Comparison of ENCODE assay signal across 23 cellular contexts in the genomic region with DNA sequence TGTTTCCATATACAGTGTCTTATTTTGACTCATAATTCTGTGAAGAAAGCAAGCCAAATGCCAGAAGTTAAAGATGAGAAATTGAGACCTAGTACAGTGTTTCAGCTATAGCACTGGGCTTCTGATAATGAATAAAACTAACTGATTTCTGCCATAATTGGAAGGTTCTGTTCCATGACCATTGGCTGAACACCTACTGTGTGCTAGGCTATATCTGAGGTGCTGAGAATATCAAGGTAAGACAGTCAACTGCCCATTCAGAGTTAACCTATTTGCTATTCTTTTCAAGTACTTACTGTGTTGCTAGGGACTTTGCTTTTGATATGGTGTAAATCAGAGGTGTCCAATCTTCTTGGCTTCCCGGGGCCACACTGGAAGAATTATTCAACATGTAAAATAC.
DNase-seq lines count a peak whose midpoint lies in the region; ATAC-seq, FAIRE-seq and TF ChIP-seq lines count a peak whose summit lies in the region.
"Had no signal": no experiment of that assay in that cellular context is flagged by ENCODE, and none has a peak within 500 bp of the region (broad histone marks: within the 10 kb centered on the region; RNA-seq: fewer than 3 reads in every experiment).

No MANE protein-coding gene starts in this region.

- no peaks in the 10 kb centered on the region for H3K27me3 ChIP-seq in K562 (ENCODE audit: control insufficient read depth in 2 of 2, insufficient read depth in 2 of 2, low read length in 2 of 2)
- H3K27me3 ChIP-seq: BLaER1 had no signal

- H3K27ac Mint-ChIP-seq in activated CD4-positive, alpha-beta T cell treated with anti-CD3 and anti-CD28 coated beads, Interleukin-2, amount 10 ng/mL, durations not matched to agents 24 days and 14 days, result peak overlapping the region; percentile 53
- H3K27ac Mint-ChIP-seq in activated CD4-positive, alpha-beta T cell treated with anti-CD3 and anti-CD28 coated beads for 36 hours, result no peak overlapping the region
- peak overlapping the region; percentile 3 for H3K27ac Mint-ChIP-seq in activated T-cell treated with anti-CD3 and anti-CD28 coated beads, Interleukin-2, amount 50 U/mL, for 72 hours
- peak overlapping the region; percentile 61 for H3K27ac Mint-ChIP-seq in nephron progenitor cell
- H3K27ac Mint-ChIP-seq: B cell; CD4-positive, CD25-positive, alpha-beta regulatory T cell; CD8-positive, alpha-beta T cell had no signal

- H3K4me1 Mint-ChIP-seq in activated CD4-positive, alpha-beta T cell treated with anti-CD3 and anti-CD28 coated beads, Interleukin-2, amount 10 ng/mL, durations not matched to agents 24 days and 14 days, result peaks cover 2% of the 10 kb centered on the region
- no peaks in the 10 kb centered on the region for H3K4me1 Mint-ChIP-seq in activated CD4-positive, alpha-beta T cell treated with anti-CD3 and anti-CD28 coated beads for 36 hours
- no peaks in the 10 kb centered on the region for H3K4me1 Mint-ChIP-seq in activated T-cell treated with anti-CD3 and anti-CD28 coated beads, Interleukin-2, amount 50 U/mL, for 72 hours (ENCODE audit: low read depth)
- peaks cover 13% of the 10 kb centered on the region for H3K4me1 Mint-ChIP-seq in nephron progenitor cell
- H3K4me1 Mint-ChIP-seq: B cell had no signal

- no peak overlapping the region for H3K4me3 ChIP-seq in K562
- H3K4me3 ChIP-seq: BLaER1, GM23248 had no signal

- BruUV-seq in K562 (replicated peaks; lab: Mats Ljungman, UMichigan), result no TSS peak

- DNase-seq in activated CD4-positive, alpha-beta T cell treated with anti-CD3 and anti-CD28 coated beads, Interleukin-2, amount 10 ng/mL, durations not matched to agents 24 days and 14 days, result no peak
- no peak for DNase-seq in activated CD4-positive, alpha-beta T cell treated with anti-CD3 and anti-CD28 coated beads for 36 hours
- DNase-seq in activated T-cell treated with anti-CD3 and anti-CD28 coated beads, Interleukin-2, amount 50 U/mL, for 72 hours, result no peak
- DNase-seq in activated T-cell treated with anti-CD3 and anti-CD28 coated beads, Interleukin-2, amount 50 U/mL, for 1 hour, result no peak
- no peak for DNase-seq in K562 (ENCODE audit: extremely low read depth in 1 of 4, low spot score in 3 of 4)
- no peak for DNase-seq in nephron progenitor cell
- DNase-seq: Caco-2; CD4-positive, CD25-positive, alpha-beta regulatory T cell; CD8-positive, alpha-beta T cell; DMS153; DND-41; GM23248; H7; HCEC 1CT had no signal

- CTCF ChIA-PET in activated CD4-positive, alpha-beta T cell treated with anti-CD3 and anti-CD28 coated beads for 36 hours (lab: Charles Lee), result interaction anchor here (0.6 to 0.9 kb wide), 2 partner anchors 13 to 165 kb away, joined by 3 read pairs; no protein-coding TSS in a partner anchor
- CTCF ChIA-PET in K562 (lab: Yijun Ruan, JAX; ENCODE audit: low intra/inter-chr PET ratio), result no interaction called here

- no peaks in the 10 kb centered on the region for H3K4me1 ChIP-seq in K562 (replicated peaks in 1 of 2; ENCODE audit: control insufficient read depth in 2 of 2, insufficient read depth in 2 of 2, low read length in 2 of 2)
- H3K4me1 ChIP-seq: BLaER1, Caco-2 had no signal

- no peak for ATAC-seq in activated CD4-positive, alpha-beta T cell treated with anti-CD3 and anti-CD28 coated beads for 36 hours
- no peak for ATAC-seq in activated T-cell treated with anti-CD3 and anti-CD28 coated beads, Interleukin-2, amount 50 U/mL, for 72 hours (replicated peaks in 1 of 2)
- ATAC-seq in K562 (no peak), HG02763 (IDR thresholded peaks at IDR 0.05; ENCODE audit: unreplicated experiment) (no peak)
- ATAC-seq: CD8-positive, alpha-beta T cell had no signal

- in situ Hi-C loops in K562 (cut with MboI), result no loop called here

- no peak for FAIRE-seq in K562 (lab: Jason Lieb, UNC)
- FAIRE-seq: A204.1, G401.6, GM12892, H1 had no signal

- POLR2A ChIA-PET in activated CD4-positive, alpha-beta T cell treated with anti-CD3 and anti-CD28 coated beads for 36 hours (lab: Charles Lee), result no interaction called here
- POLR2A ChIA-PET in K562 (lab: Yijun Ruan, JAX), result interaction anchor here (1.0 to 1.8 kb wide), 3 partner anchors 8 to 85 kb away, joined by 3 to 4 read pairs (median 3); no protein-coding TSS in a partner anchor

- no peak overlapping the region for H2AFZ ChIP-seq in K562 (ENCODE audit: low read depth, low read length)
- H2AFZ ChIP-seq: GM23248 had no signal

- H3K4me3 Mint-ChIP-seq in activated CD4-positive, alpha-beta T cell treated with anti-CD3 and anti-CD28 coated beads, Interleukin-2, amount 10 ng/mL, durations not matched to agents 24 days and 14 days, result no peak overlapping the region
- H3K4me3 Mint-ChIP-seq in activated CD4-positive, alpha-beta T cell treated with anti-CD3 and anti-CD28 coated beads for 36 hours, result no peak overlapping the region
- no peak overlapping the region for H3K4me3 Mint-ChIP-seq in activated T-cell treated with anti-CD3 and anti-CD28 coated beads, Interleukin-2, amount 50 U/mL, for 72 hours
- no peak overlapping the region for H3K4me3 Mint-ChIP-seq in nephron progenitor cell
- H3K4me3 Mint-ChIP-seq: B cell; CD4-positive, CD25-positive, alpha-beta regulatory T cell; CD8-positive, alpha-beta T cell had no signal

- H3K9me3 ChIP-seq in K562 (replicated peaks; ENCODE audit: control insufficient read depth, insufficient read depth, low read depth, low read length), result no peaks in the 10 kb centered on the region
- H3K9me3 ChIP-seq: BLaER1, Caco-2 had no signal

- no peaks in the 10 kb centered on the region for H3K79me2 ChIP-seq in K562 (ENCODE audit: control insufficient read depth, insufficient read depth, low read length)

- H4K20me1 ChIP-seq in K562 (replicated peaks; ENCODE audit: control insufficient read depth, insufficient read depth, low read length), result peaks cover 6% of the 10 kb centered on the region; the same call in 1 of the 2 replicates

- no peak for TF ChIP-seq POLR2A in K562 (conservative IDR thresholded peaks at IDR 0.05)

- H3K4me2 ChIP-seq in K562 (ENCODE audit: insufficient read depth, low read length), result no peak overlapping the region
- H3K4me2 ChIP-seq: BLaER1 had no signal

- intact Hi-C loops in activated CD4-positive, alpha-beta T cell treated with anti-CD3 and anti-CD28 coated beads, Interleukin-2, amount 10 ng/mL, durations not matched to agents 24 days and 14 days (cut with micrococcal nuclease), result no loop called here
- intact Hi-C loops in activated CD4-positive, alpha-beta T cell treated with anti-CD3 and anti-CD28 coated beads for 36 hours (cut with DNase I, micrococcal nuclease), result no loop called here
- intact Hi-C loops in K562 (cut with micrococcal nuclease), result loop anchor here (10.0 kb wide), 1 partner anchor 495 kb away; no protein-coding TSS in a partner anchor

- no peaks in the 10 kb centered on the region for H3K9me3 Mint-ChIP-seq in activated CD4-positive, alpha-beta T cell treated with anti-CD3 and anti-CD28 coated beads, Interleukin-2, amount 10 ng/mL, durations not matched to agents 24 days and 14 days
- H3K9me3 Mint-ChIP-seq in activated CD4-positive, alpha-beta T cell treated with anti-CD3 and anti-CD28 coated beads for 36 hours (ENCODE audit: low read depth), result no peaks in the 10 kb centered on the region
- no peaks in the 10 kb centered on the region for H3K9me3 Mint-ChIP-seq in activated T-cell treated with anti-CD3 and anti-CD28 coated beads, Interleukin-2, amount 50 U/mL, for 72 hours
- H3K9me3 Mint-ChIP-seq in nephron progenitor cell, result no peaks in the 10 kb centered on the region
- H3K9me3 Mint-ChIP-seq: CD8-positive, alpha-beta T cell had no signal

- H3K27ac ChIP-seq in K562 (ENCODE audit: extremely low read depth, low read depth, low read length), result no peak overlapping the region
- H3K27ac ChIP-seq: 22Rv1, BLaER1, C4-2B, GM23248 had no signal

- H3K9me1 ChIP-seq in K562 (ENCODE audit: control insufficient read depth, insufficient read depth, low read length), result no peaks in the 10 kb centered on the region

- H3K27me3 Mint-ChIP-seq in activated CD4-positive, alpha-beta T cell treated with anti-CD3 and anti-CD28 coated beads, Interleukin-2, amount 10 ng/mL, durations not matched to agents 24 days and 14 days, result no peaks in the 10 kb centered on the region
- H3K27me3 Mint-ChIP-seq in activated CD4-positive, alpha-beta T cell treated with anti-CD3 and anti-CD28 coated beads for 36 hours, result no peaks in the 10 kb centered on the region
- H3K27me3 Mint-ChIP-seq in activated T-cell treated with anti-CD3 and anti-CD28 coated beads, Interleukin-2, amount 50 U/mL, for 72 hours (ENCODE audit: low read depth), result no peaks in the 10 kb centered on the region
- peaks cover 3% of the 10 kb centered on the region for H3K27me3 Mint-ChIP-seq in nephron progenitor cell (ENCODE audit: low read depth, poor library complexity)
- H3K27me3 Mint-ChIP-seq: B cell; CD4-positive, CD25-positive, alpha-beta regulatory T cell had no signal

- no peak for TF ChIP-seq EP300 in K562 (IDR thresholded peaks at IDR 0.05; ENCODE audit: low read length)

- peaks cover 52% of the 10 kb centered on the region for H3K36me3 Mint-ChIP-seq in activated CD4-positive, alpha-beta T cell treated with anti-CD3 and anti-CD28 coated beads, Interleukin-2, amount 10 ng/mL, durations not matched to agents 24 days and 14 days (ENCODE audit: low read depth)
- H3K36me3 Mint-ChIP-seq in activated CD4-positive, alpha-beta T cell treated with anti-CD3 and anti-CD28 coated beads for 36 hours (ENCODE audit: low read depth), result peaks cover 74% of the 10 kb centered on the region
- H3K36me3 Mint-ChIP-seq in activated T-cell treated with anti-CD3 and anti-CD28 coated beads, Interleukin-2, amount 50 U/mL, for 72 hours (ENCODE audit: insufficient read depth in 2 of 2), result peaks cover 13 to 50% of the 10 kb centered on the region in 2 donors
- peaks cover 92% of the 10 kb centered on the region for H3K36me3 Mint-ChIP-seq in nephron progenitor cell (ENCODE audit: low read depth)

- TF ChIP-seq CTCF in K562 (IDR thresholded peaks at IDR 0.05 in 2 of 3, conservative IDR thresholded peaks at IDR 0.05 in 1 of 3; ENCODE audit: insufficient read depth in 2 of 3, low read depth in 1 of 3, low read length in 3 of 3), result no peak
- TF ChIP-seq CTCF in nephron progenitor cell (IDR thresholded peaks at IDR 0.05), result no peak

- no peak overlapping the region for H3K9ac ChIP-seq in K562 (ENCODE audit: insufficient read depth in 1 of 2, low read depth in 2 of 2, low read length in 2 of 2)
- H3K9ac ChIP-seq: BLaER1, GM23248 had no signal

- WGBS in K562 (ENCODE audit: insufficient coverage, low coverage, missing lambda C conversion rate), result 90% methylated on average over 1 of the region's 1 CpG

- H3K36me3 ChIP-seq in K562 (ENCODE audit: control insufficient read depth, insufficient read depth, low read length), result peaks cover 71% of the 10 kb centered on the region

- TF ChIP-seq RAD21 in K562 (CRISPR knock-in tag; conservative IDR thresholded peaks at IDR 0.05 in 1 of 2, IDR thresholded peaks at IDR 0.05 in 1 of 2), result no peak

TF ChIP-seq in K562, 482 proteins besides CTCF, POLR2A, EP300 and RAD21 (continues in another document):
- no peak for TF ChIP-seq TGIF2 (CRISPR knock-in tag; IDR thresholded peaks at IDR 0.05)
